In genomic region chr1:99645699-99646531, GRCh38 we compare ENCODE assay signal across 1 cellular context.
TF ChIP-seq lines count a peak whose summit lies in the region.

TSS of gene PALMD (plus strand) at chr1:99646113. CDS start at chr1:99646318, 205 bp downstream.

TF ChIP-seq in HepG2, 621 proteins besides CTCF, POLR2A, EP300 and RAD21 (continued from another document):
- TF ChIP-seq ZMAT3 (CRISPR knock-in tag; conservative IDR thresholded peaks at IDR 0.05) (no peak), E2F1 (CRISPR knock-in tag; IDR thresholded peaks at IDR 0.05) (no peak), KDM4B (CRISPR knock-in tag; IDR thresholded peaks at IDR 0.05) (no peak), ZNF225 (CRISPR knock-in tag; IDR thresholded peaks at IDR 0.05) (no peak), TIGD3 (CRISPR knock-in tag; IDR thresholded peaks at IDR 0.05; ENCODE audit: borderline replicate concordance) (no peak), ZNF143 (CRISPR knock-in tag; IDR thresholded peaks at IDR 0.05) (no peak), ZBTB26 (CRISPR knock-in tag; IDR thresholded peaks at IDR 0.05; ENCODE audit: borderline replicate concordance) (no peak), ZNF260 (CRISPR knock-in tag; IDR thresholded peaks at IDR 0.05; ENCODE audit: borderline replicate concordance, low read depth) (no peak), ZNF543 (CRISPR knock-in tag; IDR thresholded peaks at IDR 0.05) (no peak), RXRA (CRISPR knock-in tag; IDR thresholded peaks at IDR 0.05) (no peak), ZNF570 (CRISPR knock-in tag; IDR thresholded peaks at IDR 0.05; ENCODE audit: borderline replicate concordance) (no peak), ZBTB7B (CRISPR knock-in tag; IDR thresholded peaks at IDR 0.05) (no peak), ZFP82 (CRISPR knock-in tag; IDR thresholded peaks at IDR 0.05; ENCODE audit: borderline replicate concordance) (no peak), SP1 (IDR thresholded peaks at IDR 0.05) (no peak), SP1 (CRISPR knock-in tag; IDR thresholded peaks at IDR 0.05) (no peak), IKZF4 (CRISPR knock-in tag; IDR thresholded peaks at IDR 0.05; ENCODE audit: borderline replicate concordance, low read depth, not compliant biosample characterization) (no peak), ZBTB14 (CRISPR knock-in tag; IDR thresholded peaks at IDR 0.05) (no peak), ZNF253 (CRISPR knock-in tag; IDR thresholded peaks at IDR 0.05; ENCODE audit: borderline replicate concordance) (no peak), ZNF468 (CRISPR knock-in tag; IDR thresholded peaks at IDR 0.05) (no peak), ZSCAN20 (CRISPR knock-in tag; IDR thresholded peaks at IDR 0.05; ENCODE audit: borderline replicate concordance) (no peak), ZSCAN12 (CRISPR knock-in tag; IDR thresholded peaks at IDR 0.05) (no peak), ATF1 (CRISPR knock-in tag; IDR thresholded peaks at IDR 0.05) (no peak), ZNF703 (CRISPR knock-in tag; IDR thresholded peaks at IDR 0.05; ENCODE audit: borderline replicate concordance) (no peak), ZNF17 (CRISPR knock-in tag; IDR thresholded peaks at IDR 0.05) (no peak), ELF1 (CRISPR knock-in tag; IDR thresholded peaks at IDR 0.05) (no peak), ZNF446 (CRISPR knock-in tag; IDR thresholded peaks at IDR 0.05) (0 out of 2 replicates have a peak, but pooled peaks have one; percentile 24), ZNF841 (CRISPR knock-in tag; IDR thresholded peaks at IDR 0.05; ENCODE audit: borderline replicate concordance) (no peak), SMAD1 (CRISPR knock-in tag; IDR thresholded peaks at IDR 0.05; ENCODE audit: borderline replicate concordance, low read depth) (no peak), HNF1A (IDR thresholded peaks at IDR 0.05; ENCODE audit: low read depth) (no peak), HNF1A (CRISPR knock-in tag; IDR thresholded peaks at IDR 0.05; ENCODE audit: borderline replicate concordance) (no peak), ZNF350 (CRISPR knock-in tag; IDR thresholded peaks at IDR 0.05; ENCODE audit: borderline replicate concordance, low read depth) (peak; percentile 40; the same call in 1 of the 2 replicates), ZNF432 (CRISPR knock-in tag; IDR thresholded peaks at IDR 0.05; ENCODE audit: borderline replicate concordance) (no peak), ZNF782 (CRISPR knock-in tag; IDR thresholded peaks at IDR 0.05; ENCODE audit: borderline replicate concordance) (no peak), KIAA2018 (CRISPR knock-in tag; IDR thresholded peaks at IDR 0.05; ENCODE audit: borderline replicate concordance) (no peak), RNF219 (CRISPR knock-in tag; IDR thresholded peaks at IDR 0.05) (no peak), SETDB1 (CRISPR knock-in tag; IDR thresholded peaks at IDR 0.05; ENCODE audit: borderline replicate concordance) (no peak), CBX5 (CRISPR knock-in tag; IDR thresholded peaks at IDR 0.05; ENCODE audit: borderline replicate concordance) (no peak), ELF4 (CRISPR knock-in tag; IDR thresholded peaks at IDR 0.05; ENCODE audit: borderline replicate concordance) (no peak), MTA3 (CRISPR knock-in tag; IDR thresholded peaks at IDR 0.05) (no peak), MLX (CRISPR knock-in tag; IDR thresholded peaks at IDR 0.05) (no peak), PRPF4 (IDR thresholded peaks at IDR 0.05; ENCODE audit: low read depth, low read length, poor library complexity, severe bottlenecking) (no peak)
TF ChIP-seq in HepG2: peak in this region for 103.
